ENCODE assay signal across 25 cellular contexts in genomic region chr11:82945682-82946081, GRCh38.
"Had no signal": no experiment of that assay in that cellular context is flagged by ENCODE, and none has a peak within 500 bp of the region (broad histone marks: within the 10 kb centered on the region; RNA-seq: fewer than 3 reads in every experiment).

No MANE protein-coding gene starts in this region.

- H3K79me2 ChIP-seq: parathyroid adenoma had no signal

- H3K4me2 ChIP-seq: smooth muscle cell had no signal

- H3K27ac ChIP-seq: colonic mucosa, esophagus squamous epithelium, heart right ventricle, left lung, parathyroid adenoma, thoracic aorta, transverse colon had no signal

- H2AFZ ChIP-seq: parathyroid adenoma had no signal

- H3K9ac ChIP-seq: parathyroid adenoma had no signal

- H3K4me3 ChIP-seq: colonic mucosa, esophagus squamous epithelium, heart right ventricle, left lung, mucosa of descending colon, smooth muscle cell, thoracic aorta, transverse colon had no signal

- DNase-seq: colonic mucosa; effector memory CD4-positive, alpha-beta T cell; esophagus squamous epithelium; foreskin melanocyte; glutamatergic neuron; heart right ventricle; hippocampal formation; left cardiac atrium; left lung; mesenchymal stem cell; mucosa of descending colon; naive B cell; stimulated activated CD4-positive, alpha-beta T cell treated with anti-CD3 and anti-CD28 coated beads, Interleukin-12 subunit alpha, Interleukin-12 subunit beta, amount 100 ng/mL, for 4 hours; stimulated activated CD4-positive, alpha-beta T cell treated with anti-CD3 and anti-CD28 coated beads, Interleukin-1b, Interleukin-23, amount 100 ng/mL, for 48 hours; stimulated activated CD4-positive, alpha-beta T cell treated with anti-CD3 and anti-CD28 coated beads, Interleukin-4, amount 100 ng/mL, for 1 hour; stimulated activated CD8-positive, alpha-beta memory T cell treated with anti-CD3 and anti-CD28 coated beads, Interleukin-4, amount 100 ng/mL, for 48 hours; stimulated activated naive CD4-positive, alpha-beta T cell treated with Interleukin-2 at 50 U/mL for 16 hours; transverse colon had no signal

- H3K36me3 ChIP-seq: colonic mucosa, esophagus squamous epithelium, heart right ventricle, left lung, thoracic aorta, transverse colon had no signal

- H3K9me3 ChIP-seq: colonic mucosa, esophagus squamous epithelium, left lung, mucosa of descending colon, thoracic aorta, transverse colon had no signal

- ATAC-seq: heart right ventricle; left cardiac atrium; left lung; mucosa of descending colon; natural killer cell treated with Interleukin-12 subunit alpha and Interleukin-12 subunit beta and Interleukin-15 and Interleukin-18, amount 100 ng/mL, for 72 hours; sciatic nerve had no signal

- FAIRE-seq: endothelial cell of umbilical vein, islet of Langerhans had no signal

- H3K4me1 ChIP-seq: colonic mucosa, esophagus squamous epithelium, heart right ventricle, left lung, parathyroid adenoma, transverse colon had no signal

- H3K27me3 ChIP-seq: colonic mucosa, esophagus squamous epithelium, heart right ventricle, left lung, transverse colon had no signal
